ENCODE assay signal across 1 cellular context in genomic region chr1:63835075-63835633, GRCh38.
TF ChIP-seq lines count a peak whose summit lies in the region.

No MANE protein-coding gene starts in this region.

TF ChIP-seq in IMR-90, 13 proteins besides CTCF, POLR2A, EP300 and RAD21:
- TF ChIP-seq, protein P1, sequence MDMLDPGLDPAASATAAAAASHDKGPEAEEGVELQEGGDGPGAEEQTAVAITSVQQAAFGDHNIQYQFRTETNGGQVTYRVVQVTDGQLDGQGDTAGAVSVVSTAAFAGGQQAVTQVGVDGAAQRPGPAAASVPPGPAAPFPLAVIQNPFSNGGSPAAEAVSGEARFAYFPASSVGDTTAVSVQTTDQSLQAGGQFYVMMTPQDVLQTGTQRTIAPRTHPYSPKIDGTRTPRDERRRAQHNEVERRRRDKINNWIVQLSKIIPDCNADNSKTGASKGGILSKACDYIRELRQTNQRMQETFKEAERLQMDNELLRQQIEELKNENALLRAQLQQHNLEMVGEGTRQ (IDR thresholded peaks at IDR 0.05; ENCODE audit: low read depth, low read length): no peak
- TF ChIP-seq RFX5 (IDR thresholded peaks at IDR 0.05; ENCODE audit: low read depth, low read length) (no peak), RCOR1 (IDR thresholded peaks at IDR 0.05; ENCODE audit: insufficient replicate concordance, low read length) (no peak), FOS (IDR thresholded peaks at IDR 0.05; ENCODE audit: low read depth, low read length) (no peak), MAFK (IDR thresholded peaks at IDR 0.05; ENCODE audit: low read depth, low read length) (no peak), NFE2L2 (IDR thresholded peaks at IDR 0.05; ENCODE audit: low read depth, low read length) (no peak), SMC3 (IDR thresholded peaks at IDR 0.05; ENCODE audit: low read depth, low read length) (no peak), MAZ (IDR thresholded peaks at IDR 0.05; ENCODE audit: borderline replicate concordance, low read depth, low read length) (no peak), CHD1 (IDR thresholded peaks at IDR 0.05; ENCODE audit: low read depth, low read length) (no peak), BHLHE40 (IDR thresholded peaks at IDR 0.05; ENCODE audit: low read depth, low read length) (no peak), ELK1 (IDR thresholded peaks at IDR 0.05; ENCODE audit: borderline replicate concordance, low read depth, low read length) (no peak), CEBPB (IDR thresholded peaks at IDR 0.05; ENCODE audit: low read depth, low read length) (no peak), MXI1 (IDR thresholded peaks at IDR 0.05; ENCODE audit: borderline replicate concordance, low read depth, low read length) (no peak)
